ENCODE assay signal across 12 cellular contexts in genomic region chr11:95577716-95578460, GRCh38.
DNase-seq lines count a peak whose midpoint lies in the region; ATAC-seq and TF ChIP-seq lines count a peak whose summit lies in the region.
"Had no signal": no experiment of that assay in that cellular context is flagged by ENCODE, and none has a peak within 500 bp of the region (broad histone marks: within the 10 kb centered on the region; RNA-seq: fewer than 3 reads in every experiment).

No MANE protein-coding gene starts in this region.

- H3K4me1 ChIP-seq in GM23248 (ENCODE audit: insufficient read depth), result peaks cover 29% of the 10 kb centered on the region
- H3K4me1 ChIP-seq: lower lobe of right lung, right lobe of liver had no signal

- TF ChIP-seq CTCF in VCaP (conservative IDR thresholded peaks at IDR 0.05), result peak; percentile 38

- H3K4me2 ChIP-seq in GM23248 (ENCODE audit: unreplicated experiment), result peak overlapping the region; percentile 34

- no peaks in the 10 kb centered on the region for H3K27me3 ChIP-seq in GM23248 (replicated peaks; ENCODE audit: insufficient read depth)
- H3K27me3 ChIP-seq: right lobe of liver had no signal

- no peaks in the 10 kb centered on the region; the same call in 1 of the 2 replicates for H3K9me2 ChIP-seq in GM23248 (ENCODE audit: insufficient read depth)

- ATAC-seq in HG03354 (IDR thresholded peaks at IDR 0.05; ENCODE audit: poor library complexity, severe bottlenecking, unreplicated experiment), result no peak
- ATAC-seq: lower lobe of right lung had no signal

- in situ Hi-C loops in GM23248 (cut with MboI), result no loop called here

- peak; percentile 54 for DNase-seq in CD1c-positive myeloid dendritic cell (ENCODE audit: extremely low spot score)
- peak; percentile 92 for DNase-seq in GM23248
- DNase-seq in hepatic stellate cell (ENCODE audit: low spot score), result peak; percentile 11
- DNase-seq in NCI-H1048 (lab: John Stamatoyannopoulos, UW), result no peak
- DNase-seq in GM19238 (ENCODE audit: insufficient read length, low spot score), result no peak
- no peak for DNase-seq in NCI-H1436 (lab: John Stamatoyannopoulos, UW)
- DNase-seq: lower lobe of right lung; right lobe of liver; stimulated activated naive CD4-positive, alpha-beta T cell had no signal

- H3K4me3 ChIP-seq in GM23248, result no peak overlapping the region
- H3K4me3 ChIP-seq: lower lobe of right lung, right lobe of liver had no signal

- no peaks in the 10 kb centered on the region for H3K9me3 ChIP-seq in GM23248 (ENCODE audit: low read depth)
- H3K9me3 ChIP-seq: lower lobe of right lung, right lobe of liver had no signal

- H3F3A ChIP-seq in GM23248 (ENCODE audit: insufficient read depth), result peaks cover 9% of the 10 kb centered on the region; the same call in 1 of the 2 replicates

- WGBS in GM23248 (ENCODE audit: low coverage in 1 of 2, low lambda C conversion rate in 2 of 2, missing lambda C conversion rate in 2 of 2), 2 experiments, result 44 to 45% methylated on average over 2 of the region's 2 CpGs

- H3K27ac ChIP-seq in GM23248, result peak overlapping the region; percentile 58
- no peak overlapping the region for H3K27ac ChIP-seq in VCaP
- H3K27ac ChIP-seq: HL-60, lower lobe of right lung, right lobe of liver had no signal

- no peaks in the 10 kb centered on the region for H3K79me2 ChIP-seq in GM23248 (ENCODE audit: insufficient read depth)

- no peaks in the 10 kb centered on the region for H3K36me3 ChIP-seq in GM23248 (ENCODE audit: low read depth)
- H3K36me3 ChIP-seq: lower lobe of right lung, right lobe of liver had no signal

- peak overlapping the region; percentile 32; the same call in 1 of the 2 replicates for H2AFZ ChIP-seq in GM23248

- no peak overlapping the region for H3K9ac ChIP-seq in GM23248

- no peaks in the 10 kb centered on the region for H4K20me1 ChIP-seq in GM23248 (ENCODE audit: insufficient read depth)

Comparison
In these comparisons a context has a peak if more than half of its experiments do, and no peak if none do; other contexts are left out.
1. DNase-seq: peak in CD1c-positive myeloid dendritic cell (single experiment), GM23248 (single experiment) and hepatic stellate cell (single experiment); none in NCI-H1048 (single experiment), GM19238 (single experiment) and NCI-H1436 (single experiment).